24 cellular contexts compared by ENCODE assay signal in the genomic region with DNA sequence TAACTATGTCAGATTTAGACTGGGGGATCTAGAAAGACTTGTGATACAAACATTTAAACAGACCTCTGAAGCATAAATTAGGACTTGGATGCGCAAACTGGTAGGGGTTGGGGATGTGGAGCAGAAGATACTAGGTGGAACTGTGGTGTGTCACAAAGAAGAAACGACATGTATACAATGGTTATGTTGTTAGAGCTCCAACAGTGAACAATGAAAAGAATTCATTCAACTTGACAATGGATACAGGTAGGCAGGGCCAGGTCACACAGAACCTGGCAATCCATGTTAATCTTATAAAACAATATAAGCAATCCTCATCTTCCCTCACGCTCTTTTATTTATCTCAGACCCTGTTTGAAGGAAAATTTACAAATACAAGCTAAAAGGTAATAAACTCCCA.
DNase-seq lines count a peak whose midpoint lies in the region; ATAC-seq, FAIRE-seq and TF ChIP-seq lines count a peak whose summit lies in the region.
"Had no signal": no experiment of that assay in that cellular context is flagged by ENCODE, and none has a peak within 500 bp of the region (broad histone marks: within the 10 kb centered on the region; RNA-seq: fewer than 3 reads in every experiment).

No MANE protein-coding gene starts in this region.

- no peak overlapping the region for H3K4me2 ChIP-seq in HepG2 (ENCODE audit: low read depth, low read length)
- no peak overlapping the region for H3K4me2 ChIP-seq in mesendoderm (ENCODE audit: low read length)
- H3K4me2 ChIP-seq: BLaER1 had no signal

- intact Hi-C loops in HepG2 (cut with micrococcal nuclease; ENCODE audit: unreplicated experiment), result no loop called here
- intact Hi-C loops in right lobe of liver (cut with DNase I), result no loop called here

- H3K4me1 ChIP-seq in HepG2 (ENCODE audit: insufficient read depth, low read length) (peaks cover 25% of the 10 kb centered on the region), right lobe of liver (no peaks in the 10 kb centered on the region), endodermal cell (ENCODE audit: control insufficient read depth, insufficient read depth, low read length) (no peaks in the 10 kb centered on the region), mesendoderm (ENCODE audit: control insufficient read depth, low read depth, low read length) (no peaks in the 10 kb centered on the region)
- H3K4me1 ChIP-seq: BLaER1 had no signal

- no peak overlapping the region for H3K4ac ChIP-seq in mesendoderm (ENCODE audit: low read depth, low read length)

- no TSS peak for BruUV-seq in HepG2 (replicated peaks; lab: Mats Ljungman, UMichigan)

- H2BK15ac ChIP-seq in mesendoderm (replicated peaks; ENCODE audit: low read depth), result no peak overlapping the region

- H3K9me3 ChIP-seq in HepG2 (ENCODE audit: low read length) (no peaks in the 10 kb centered on the region), right lobe of liver (no peaks in the 10 kb centered on the region), endodermal cell (ENCODE audit: control insufficient read depth, low read length) (no peaks in the 10 kb centered on the region)
- H3K9me3 ChIP-seq: BLaER1, Caco-2 had no signal

- no peak for TF ChIP-seq POLR2A in HepG2 (IDR thresholded peaks at IDR 0.05; ENCODE audit: insufficient read depth in 1 of 2, low read depth in 2 of 2, low read length in 2 of 2)
- TF ChIP-seq POLR2A in right lobe of liver (IDR thresholded peaks at IDR 0.05), result no peak
- TF ChIP-seq POLR2A in H54 (IDR thresholded peaks at IDR 0.05; ENCODE audit: low read depth, low read length), result no peak

- no peaks in the 10 kb centered on the region for H3K9me3 Mint-ChIP-seq in endodermal cell
- H3K9me3 Mint-ChIP-seq in activated CD4-positive, alpha-beta T cell treated with anti-CD3 and anti-CD28 coated beads, Interleukin-2, amount 10 ng/mL, durations not matched to agents 7 days and 5 days, result no peaks in the 10 kb centered on the region
- H3K9me3 Mint-ChIP-seq: CD4-positive, CD25-positive, alpha-beta regulatory T cell; CD8-positive, alpha-beta T cell had no signal

- no peak overlapping the region for H3K4me3 Mint-ChIP-seq in endodermal cell
- no peak overlapping the region for H3K4me3 Mint-ChIP-seq in activated CD4-positive, alpha-beta T cell treated with anti-CD3 and anti-CD28 coated beads, Interleukin-2, amount 10 ng/mL, durations not matched to agents 7 days and 5 days
- H3K4me3 Mint-ChIP-seq: B cell; CD4-positive, CD25-positive, alpha-beta regulatory T cell; CD8-positive, alpha-beta T cell had no signal

- in situ Hi-C loops in HepG2 (cut with HindIII; ENCODE audit: extremely low pct_ligation_motif_present, low pct_unique_long_range_greater_than_20kb), result no loop called here

- POLR2A ChIA-PET in HepG2 (lab: Yijun Ruan, JAX), result no interaction called here
- POLR2A ChIA-PET in activated CD4-positive, alpha-beta T cell treated with anti-CD3 and anti-CD28 coated beads, Interleukin-2, amount 10 ng/mL, durations not matched to agents 7 days and 5 days (lab: Charles Lee), result no interaction called here

- no peak overlapping the region for H3K9ac ChIP-seq in HepG2 (ENCODE audit: insufficient read depth, low read depth, low read length)
- no peak overlapping the region for H3K9ac ChIP-seq in endodermal cell (ENCODE audit: extremely low read depth, low read length, poor library complexity, severe bottlenecking)
- H3K9ac ChIP-seq in mesendoderm (ENCODE audit: low read length), result no peak overlapping the region
- H3K9ac ChIP-seq: BLaER1 had no signal

- no peak overlapping the region for H3K4me3 ChIP-seq in HepG2 (replicated peaks in 1 of 3; ENCODE audit: insufficient read depth in 1 of 3, low read depth in 2 of 3, low read length in 3 of 3)
- H3K4me3 ChIP-seq in right lobe of liver, result no peak overlapping the region
- H3K4me3 ChIP-seq in endodermal cell (ENCODE audit: low read length), result no peak overlapping the region
- H3K4me3 ChIP-seq in mesendoderm (ENCODE audit: low read length), result no peak overlapping the region
- H3K4me3 ChIP-seq: BLaER1, GM12878 had no signal

- no peak overlapping the region for H2AFZ ChIP-seq in HepG2 (ENCODE audit: low read length)

- DNase-seq in HepG2 (ENCODE audit: low spot score) (peak; percentile 28), right lobe of liver (no peak), H54 (ENCODE audit: insufficient read length, low spot score) (no peak), endodermal cell (no peak), mesendoderm (peak; percentile 18), NCI-H524 treated with DMSO at 0.1 percent for 48 hours (lab: John Stamatoyannopoulos, UW) (no peak)
- DNase-seq in activated CD4-positive, alpha-beta T cell treated with anti-CD3 and anti-CD28 coated beads, Interleukin-2, amount 10 ng/mL, durations not matched to agents 7 days and 5 days, result no peak
- DNase-seq: Caco-2; CD4-positive, CD25-positive, alpha-beta regulatory T cell; CD8-positive, alpha-beta T cell; DMS 273 treated with DMSO at 0.1 percent for 48 hours; DMS79; EL; GDM1; GOT3; H7; HCEC 1CT had no signal

- H3K18ac ChIP-seq in mesendoderm (ENCODE audit: low read length), result no peak overlapping the region

- H3K27me3 ChIP-seq in HepG2 (ENCODE audit: control insufficient read depth in 1 of 2, insufficient read depth in 2 of 2, low read length in 2 of 2), result no peaks in the 10 kb centered on the region
- no peaks in the 10 kb centered on the region for H3K27me3 ChIP-seq in right lobe of liver
- no peaks in the 10 kb centered on the region for H3K27me3 ChIP-seq in endodermal cell (ENCODE audit: control insufficient read depth, insufficient read depth, low read length, poor library complexity, severe bottlenecking)
- no peaks in the 10 kb centered on the region for H3K27me3 ChIP-seq in mesendoderm (ENCODE audit: insufficient read depth, low read length, poor library complexity)
- H3K27me3 ChIP-seq: BLaER1 had no signal

- H3K56ac ChIP-seq in mesendoderm (ENCODE audit: low read length), result no peak overlapping the region

- CTCF ChIA-PET in HepG2 (lab: Yijun Ruan, JAX; ENCODE audit: low intra/inter-chr PET ratio, low total read pairs), result no interaction called here
- CTCF ChIA-PET in activated CD4-positive, alpha-beta T cell treated with anti-CD3 and anti-CD28 coated beads, Interleukin-2, amount 10 ng/mL, durations not matched to agents 7 days and 5 days (lab: Charles Lee), result no interaction called here

- H3K79me2 ChIP-seq in HepG2 (ENCODE audit: insufficient read depth, low read length) (peaks cover 29% of the 10 kb centered on the region), mesendoderm (ENCODE audit: control insufficient read depth, insufficient read depth, low read length) (peaks cover 2% of the 10 kb centered on the region)

- H2BK120ac ChIP-seq in mesendoderm (ENCODE audit: low read depth, low read length), result no peak overlapping the region

- TF ChIP-seq CTCF in HepG2 (CRISPR knock-in tag; IDR thresholded peaks at IDR 0.05), result no peak
- TF ChIP-seq CTCF in right lobe of liver (IDR thresholded peaks at IDR 0.05), result no peak
- TF ChIP-seq CTCF in endodermal cell (conservative IDR thresholded peaks at IDR 0.05), result no peak

- no peak overlapping the region for H3K23ac ChIP-seq in mesendoderm (ENCODE audit: low read length)

- no peaks in the 10 kb centered on the region for H4K20me1 ChIP-seq in HepG2 (ENCODE audit: insufficient read depth, low read length)

- H3K36me3 Mint-ChIP-seq in endodermal cell (ENCODE audit: low read depth), result peaks cover 13% of the 10 kb centered on the region
- H3K36me3 Mint-ChIP-seq in activated CD4-positive, alpha-beta T cell treated with anti-CD3 and anti-CD28 coated beads, Interleukin-2, amount 10 ng/mL, durations not matched to agents 7 days and 5 days (ENCODE audit: low read depth), result peaks cover 14% of the 10 kb centered on the region

- no peaks in the 10 kb centered on the region for H3K27me3 Mint-ChIP-seq in endodermal cell (ENCODE audit: insufficient read depth)
- H3K27me3 Mint-ChIP-seq in activated CD4-positive, alpha-beta T cell treated with anti-CD3 and anti-CD28 coated beads, Interleukin-2, amount 10 ng/mL, durations not matched to agents 7 days and 5 days, result no peaks in the 10 kb centered on the region
- H3K27me3 Mint-ChIP-seq: B cell; CD4-positive, CD25-positive, alpha-beta regulatory T cell had no signal

- H2AK5ac ChIP-seq in mesendoderm (ENCODE audit: low read length), result no peak overlapping the region

- peaks cover 2% of the 10 kb centered on the region for H3K79me1 ChIP-seq in mesendoderm (ENCODE audit: low read length)

- no peaks in the 10 kb centered on the region; a peak in 2 of 5 replicates for H3K36me3 ChIP-seq in HepG2 (replicated peaks in 1 of 2; ENCODE audit: control insufficient read depth in 1 of 2, insufficient read depth in 2 of 2, low read length in 2 of 2)
- no peaks in the 10 kb centered on the region for H3K36me3 ChIP-seq in right lobe of liver
- H3K36me3 ChIP-seq in endodermal cell (ENCODE audit: control insufficient read depth, insufficient read depth, low read length), result no peaks in the 10 kb centered on the region
- H3K36me3 ChIP-seq in mesendoderm (ENCODE audit: control insufficient read depth, insufficient read depth, low read length), result no peaks in the 10 kb centered on the region

- no peak overlapping the region for H3K27ac ChIP-seq in HepG2 (ENCODE audit: extremely low read length, insufficient read depth, low read length)
- H3K27ac ChIP-seq in right lobe of liver, result no peak overlapping the region
- no peak overlapping the region for H3K27ac ChIP-seq in endodermal cell (ENCODE audit: low read depth, low read length)
- H3K27ac ChIP-seq in mesendoderm (ENCODE audit: low read depth, low read length), result no peak overlapping the region
- H3K27ac ChIP-seq: BLaER1, C4-2B had no signal

- no peak overlapping the region for H4K8ac ChIP-seq in mesendoderm (ENCODE audit: low read depth, low read length)

- H4K5ac ChIP-seq in mesendoderm (ENCODE audit: low read length), result no peak overlapping the region

- H3K27ac Mint-ChIP-seq in endodermal cell, result peak overlapping the region; percentile 52
- no peak overlapping the region for H3K27ac Mint-ChIP-seq in activated CD4-positive, alpha-beta T cell treated with anti-CD3 and anti-CD28 coated beads, Interleukin-2, amount 10 ng/mL, durations not matched to agents 7 days and 5 days
- H3K27ac Mint-ChIP-seq: B cell; CD8-positive, alpha-beta T cell had no signal

- FAIRE-seq in HepG2 (lab: Jason Lieb, UNC), result no peak
- peak; percentile 85 for FAIRE-seq in H54 (lab: Jason Lieb, UNC)
- FAIRE-seq: A204.1, D721Med, GM12878 had no signal

- TF ChIP-seq RAD21 in HepG2 (CRISPR knock-in tag; IDR thresholded peaks at IDR 0.05), result no peak

- H2BK5ac ChIP-seq in mesendoderm (ENCODE audit: low read length), result no peak overlapping the region

- 74% methylated on average over 3 of the region's 3 CpGs for WGBS in HepG2 (ENCODE audit: low lambda C conversion rate)
- WGBS in right lobe of liver (ENCODE audit: insufficient coverage, low coverage, low lambda C conversion rate, missing lambda C conversion rate), result 91% methylated on average over 3 of the region's 3 CpGs
- 88 to 100% methylated on average over 2 to 3 of the region's 3 CpGs for WGBS in endodermal cell (ENCODE audit: insufficient coverage in 1 of 2, insufficient read length in 1 of 2), 2 experiments
- no CpG with 5 or more reads among the region's 3 CpGs for WGBS in mesendoderm (ENCODE audit: extremely low coverage, insufficient coverage, low lambda C conversion rate)

- peaks cover 25% of the 10 kb centered on the region for H3K4me1 Mint-ChIP-seq in endodermal cell
- H3K4me1 Mint-ChIP-seq in activated CD4-positive, alpha-beta T cell treated with anti-CD3 and anti-CD28 coated beads, Interleukin-2, amount 10 ng/mL, durations not matched to agents 7 days and 5 days, result peaks cover 6% of the 10 kb centered on the region

- no peak for ATAC-seq in HepG2
- ATAC-seq in right lobe of liver, result no peak
- no peak for ATAC-seq in GM18520 (IDR thresholded peaks at IDR 0.05; ENCODE audit: unreplicated experiment)
- ATAC-seq: CD8-positive, alpha-beta T cell; GM12878 had no signal

- TF ChIP-seq EP300 in HepG2 (IDR thresholded peaks at IDR 0.05; ENCODE audit: low read depth in 2 of 2, low read length in 2 of 2) (no peak), HepG2 (CRISPR knock-in tag; IDR thresholded peaks at IDR 0.05; ENCODE audit: borderline replicate concordance) (no peak)

Comparison
In these comparisons a context has a peak if more than half of its experiments do, and no peak if none do; other contexts are left out.
1. DNase-seq: peak in HepG2 (single experiment) and mesendoderm (single experiment); none in right lobe of liver (0 of 3), H54 (single experiment), endodermal cell (single experiment), NCI-H524 treated with DMSO at 0.1 percent for 48 hours (single experiment) and activated CD4-positive, alpha-beta T cell treated with anti-CD3 and anti-CD28 coated beads, Interleukin-2, amount 10 ng/mL, durations not matched to agents 7 days and 5 days (single experiment).